In the genomic region with DNA sequence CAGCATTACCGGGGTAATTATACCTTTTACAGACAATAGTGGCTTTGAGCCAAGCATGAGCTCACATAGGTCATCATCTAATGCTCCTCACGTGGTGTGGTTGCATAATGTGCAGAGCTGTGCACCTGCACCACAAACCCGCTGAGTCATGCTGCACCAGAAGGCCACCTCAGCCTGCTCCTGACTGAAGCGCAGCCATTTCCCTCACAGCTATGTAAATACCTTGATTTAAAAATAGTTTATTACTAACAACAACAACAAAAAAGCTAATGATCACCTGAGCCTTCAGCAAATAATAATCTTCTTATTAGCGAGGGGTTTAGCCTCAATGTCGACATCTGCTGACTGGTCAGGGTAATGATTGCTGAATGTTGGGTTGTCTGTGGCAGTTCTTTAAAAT, we compare ENCODE assay signal across 18 cellular contexts.
DNase-seq lines count a peak whose midpoint lies in the region; ATAC-seq and TF ChIP-seq lines count a peak whose summit lies in the region.
"Had no signal": no experiment of that assay in that cellular context is flagged by ENCODE, and none has a peak within 500 bp of the region (broad histone marks: within the 10 kb centered on the region; RNA-seq: fewer than 3 reads in every experiment).

No MANE protein-coding gene starts in this region.

- DNase-seq in CD4-positive, CD25-positive, alpha-beta regulatory T cell: peak in 2 of 3 donors; percentile 3 to 7
- DNase-seq in GM23338 (ENCODE audit: low spot score): peak; percentile 29
- DNase-seq in RPMI7951 (ENCODE audit: low read depth): peak; percentile 22
- peak; percentile 73 to 81 for DNase-seq in foreskin keratinocyte
- DNase-seq in left cardiac atrium: no peak
- DNase-seq in C1 segment of cervical spinal cord (lab: John Stamatoyannopoulos, UW): no peak
- DNase-seq in GM03348 (ENCODE audit: low spot score): no peak
- DNase-seq: activated CD4-positive, alpha-beta memory T cell treated with anti-CD3 and anti-CD28 coated beads for 36 hours; activated naive CD4-positive, alpha-beta T cell treated with anti-CD3 and anti-CD28 coated beads for 36 hours; CD8-positive, alpha-beta memory T cell; cortex of kidney; mesenchymal stem cell; MM.1S; NCI-H526 treated with DMSO at 0.1 percent for 48 hours; stimulated activated CD4-positive, alpha-beta T cell treated with anti-CD3 and anti-CD28 coated beads, Interleukin-2, amount 100 ng/mL, for 24 hours; stimulated activated naive CD4-positive, alpha-beta T cell treated with Interleukin-2 at 50 U/mL for 16 hours had no signal

- H3K4me1 Mint-ChIP-seq in CD4-positive, CD25-positive, alpha-beta regulatory T cell: no peaks in the 10 kb centered on the region
- no peaks in the 10 kb centered on the region for H3K4me1 Mint-ChIP-seq in GM23338

- H2AFZ ChIP-seq in GM23338: no peak overlapping the region
- H2AFZ ChIP-seq: parathyroid adenoma had no signal

- H3K36me3 ChIP-seq in CD4-positive, CD25-positive, alpha-beta regulatory T cell (ENCODE audit: control insufficient read depth, insufficient read depth, low read length): peaks cover 3% of the 10 kb centered on the region
- peaks cover 6% of the 10 kb centered on the region; the same call in 1 of the 2 replicates for H3K36me3 ChIP-seq in GM23338 (ENCODE audit: insufficient read depth)

- H3K4me1 ChIP-seq in CD4-positive, CD25-positive, alpha-beta regulatory T cell (ENCODE audit: control insufficient read depth, insufficient read depth, low read length, poor library complexity, severe bottlenecking): no peaks in the 10 kb centered on the region
- H3K4me1 ChIP-seq in GM23338 (ENCODE audit: insufficient read depth) (no peaks in the 10 kb centered on the region), foreskin keratinocyte (no peaks in the 10 kb centered on the region)
- H3K4me1 ChIP-seq: parathyroid adenoma had no signal

- no peaks in the 10 kb centered on the region for H3K27me3 ChIP-seq in CD4-positive, CD25-positive, alpha-beta regulatory T cell (ENCODE audit: control insufficient read depth, insufficient read depth, low read length)
- no peaks in the 10 kb centered on the region for H3K27me3 ChIP-seq in GM23338 (ENCODE audit: insufficient read depth)
- H3K27me3 ChIP-seq in foreskin keratinocyte: no peaks in the 10 kb centered on the region

- no peak overlapping the region for H3K4me3 Mint-ChIP-seq in CD4-positive, CD25-positive, alpha-beta regulatory T cell
- no peak overlapping the region for H3K4me3 Mint-ChIP-seq in GM23338
- H3K4me3 Mint-ChIP-seq: activated CD4-positive, alpha-beta memory T cell treated with anti-CD3 and anti-CD28 coated beads for 36 hours; activated naive CD4-positive, alpha-beta T cell treated with anti-CD3 and anti-CD28 coated beads for 36 hours; CD8-positive, alpha-beta memory T cell had no signal

- intact Hi-C loops in left cardiac atrium (cut with DNase I): no loop called here

- H3F3A ChIP-seq in GM23338 (replicated peaks; ENCODE audit: low read depth): no peaks in the 10 kb centered on the region

- no peaks in the 10 kb centered on the region for H3K79me2 ChIP-seq in GM23338 (replicated peaks; ENCODE audit: insufficient read depth)
- H3K79me2 ChIP-seq: parathyroid adenoma had no signal

- H3K27ac ChIP-seq in CD4-positive, CD25-positive, alpha-beta regulatory T cell (ENCODE audit: insufficient read depth, low read length, poor library complexity, severe bottlenecking): no peak overlapping the region
- H3K27ac ChIP-seq in GM23338 (ENCODE audit: low read depth) (no peak overlapping the region), foreskin keratinocyte (no peak overlapping the region)
- H3K27ac ChIP-seq: parathyroid adenoma had no signal

- H4K20me1 ChIP-seq in GM23338 (replicated peaks; ENCODE audit: insufficient read depth): no peaks in the 10 kb centered on the region

- peak in 1 of 2 experiments; percentile 50; a peak in 2 of 4 replicates for TF ChIP-seq CTCF in GM23338 (conservative IDR thresholded peaks at IDR 0.05; ENCODE audit: low read depth in 2 of 2)
- TF ChIP-seq CTCF in foreskin keratinocyte (conservative IDR thresholded peaks at IDR 0.05): peak; percentile 25

- no peaks in the 10 kb centered on the region for H3K27me3 Mint-ChIP-seq in CD4-positive, CD25-positive, alpha-beta regulatory T cell
- H3K27me3 Mint-ChIP-seq in GM23338 (ENCODE audit: insufficient read depth, low read depth, poor library complexity): peaks cover 3% of the 10 kb centered on the region
- H3K27me3 Mint-ChIP-seq: activated CD4-positive, alpha-beta memory T cell treated with anti-CD3 and anti-CD28 coated beads for 36 hours; CD8-positive, alpha-beta memory T cell had no signal

- H3K9me3 Mint-ChIP-seq in CD4-positive, CD25-positive, alpha-beta regulatory T cell: peaks cover 0 to 22% (median 10%) of the 10 kb centered on the region in 7 donors
- H3K9me3 Mint-ChIP-seq in GM23338: peaks cover 34% of the 10 kb centered on the region

- H3K4me3 ChIP-seq in CD4-positive, CD25-positive, alpha-beta regulatory T cell (ENCODE audit: low read depth, low read length): no peak overlapping the region
- H3K4me3 ChIP-seq in GM23338: no peak overlapping the region

- no peak for ATAC-seq in CD4-positive, CD25-positive, alpha-beta regulatory T cell (ENCODE audit: low read depth in 2 of 2)
- ATAC-seq in GM23338: no peak
- peak; percentile 87 for ATAC-seq in foreskin keratinocyte
- no peak for ATAC-seq in HG03135 (IDR thresholded peaks at IDR 0.05; ENCODE audit: unreplicated experiment)
- ATAC-seq in left cardiac atrium: no peak

- H3K4me2 ChIP-seq in GM23338: no peak overlapping the region

- H3K36me3 Mint-ChIP-seq in CD4-positive, CD25-positive, alpha-beta regulatory T cell: peaks cover 39% of the 10 kb centered on the region
- peaks cover 47% of the 10 kb centered on the region for H3K36me3 Mint-ChIP-seq in GM23338 (ENCODE audit: low read depth)

- peaks cover 8 to 17% of the 10 kb centered on the region in 2 experiments for H3K9me3 ChIP-seq in CD4-positive, CD25-positive, alpha-beta regulatory T cell (ENCODE audit: control insufficient read depth in 2 of 2, low read length in 2 of 2)

- peaks cover 15% of the 10 kb centered on the region; the same call in 1 of the 2 replicates for H3K9me2 ChIP-seq in GM23338 (ENCODE audit: insufficient read depth)

- peak overlapping the region in 1 of 3 donors; percentile 6 for H3K27ac Mint-ChIP-seq in CD4-positive, CD25-positive, alpha-beta regulatory T cell
- no peak overlapping the region for H3K27ac Mint-ChIP-seq in GM23338
- H3K27ac Mint-ChIP-seq: activated CD4-positive, alpha-beta memory T cell treated with anti-CD3 and anti-CD28 coated beads for 36 hours; activated naive CD4-positive, alpha-beta T cell treated with anti-CD3 and anti-CD28 coated beads for 36 hours; CD8-positive, alpha-beta memory T cell had no signal

TF ChIP-seq in GM23338, 12 proteins besides CTCF, POLR2A, EP300 and RAD21 (continues in another document):
- TF ChIP-seq NANOG (IDR thresholded peaks at IDR 0.05; ENCODE audit: borderline replicate concordance): no peak
- TF ChIP-seq EZH2 (IDR thresholded peaks at IDR 0.05; ENCODE audit: low read depth, unreplicated experiment): no peak
- TF ChIP-seq, protein P1, sequence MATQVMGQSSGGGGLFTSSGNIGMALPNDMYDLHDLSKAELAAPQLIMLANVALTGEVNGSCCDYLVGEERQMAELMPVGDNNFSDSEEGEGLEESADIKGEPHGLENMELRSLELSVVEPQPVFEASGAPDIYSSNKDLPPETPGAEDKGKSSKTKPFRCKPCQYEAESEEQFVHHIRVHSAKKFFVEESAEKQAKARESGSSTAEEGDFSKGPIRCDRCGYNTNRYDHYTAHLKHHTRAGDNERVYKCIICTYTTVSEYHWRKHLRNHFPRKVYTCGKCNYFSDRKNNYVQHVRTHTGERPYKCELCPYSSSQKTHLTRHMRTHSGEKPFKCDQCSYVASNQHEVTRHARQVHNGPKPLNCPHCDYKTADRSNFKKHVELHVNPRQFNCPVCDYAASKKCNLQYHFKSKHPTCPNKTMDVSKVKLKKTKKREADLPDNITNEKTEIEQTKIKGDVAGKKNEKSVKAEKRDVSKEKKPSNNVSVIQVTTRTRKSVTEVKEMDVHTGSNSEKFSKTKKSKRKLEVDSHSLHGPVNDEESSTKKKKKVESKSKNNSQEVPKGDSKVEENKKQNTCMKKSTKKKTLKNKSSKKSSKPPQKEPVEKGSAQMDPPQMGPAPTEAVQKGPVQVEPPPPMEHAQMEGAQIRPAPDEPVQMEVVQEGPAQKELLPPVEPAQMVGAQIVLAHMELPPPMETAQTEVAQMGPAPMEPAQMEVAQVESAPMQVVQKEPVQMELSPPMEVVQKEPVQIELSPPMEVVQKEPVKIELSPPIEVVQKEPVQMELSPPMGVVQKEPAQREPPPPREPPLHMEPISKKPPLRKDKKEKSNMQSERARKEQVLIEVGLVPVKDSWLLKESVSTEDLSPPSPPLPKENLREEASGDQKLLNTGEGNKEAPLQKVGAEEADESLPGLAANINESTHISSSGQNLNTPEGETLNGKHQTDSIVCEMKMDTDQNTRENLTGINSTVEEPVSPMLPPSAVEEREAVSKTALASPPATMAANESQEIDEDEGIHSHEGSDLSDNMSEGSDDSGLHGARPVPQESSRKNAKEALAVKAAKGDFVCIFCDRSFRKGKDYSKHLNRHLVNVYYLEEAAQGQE (IDR thresholded peaks at IDR 0.05; ENCODE audit: unreplicated experiment): no peak
- TF ChIP-seq, protein P2, sequence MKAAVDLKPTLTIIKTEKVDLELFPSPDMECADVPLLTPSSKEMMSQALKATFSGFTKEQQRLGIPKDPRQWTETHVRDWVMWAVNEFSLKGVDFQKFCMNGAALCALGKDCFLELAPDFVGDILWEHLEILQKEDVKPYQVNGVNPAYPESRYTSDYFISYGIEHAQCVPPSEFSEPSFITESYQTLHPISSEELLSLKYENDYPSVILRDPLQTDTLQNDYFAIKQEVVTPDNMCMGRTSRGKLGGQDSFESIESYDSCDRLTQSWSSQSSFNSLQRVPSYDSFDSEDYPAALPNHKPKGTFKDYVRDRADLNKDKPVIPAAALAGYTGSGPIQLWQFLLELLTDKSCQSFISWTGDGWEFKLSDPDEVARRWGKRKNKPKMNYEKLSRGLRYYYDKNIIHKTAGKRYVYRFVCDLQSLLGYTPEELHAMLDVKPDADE (IDR thresholded peaks at IDR 0.05): no peak
- TF ChIP-seq JUNB (IDR thresholded peaks at IDR 0.05; ENCODE audit: unreplicated experiment): no peak
- no peak for TF ChIP-seq ZNF114 (CRISPR knock-in tag; IDR thresholded peaks at IDR 0.05)
- no peak for TF ChIP-seq EZH2phosphoT487 (IDR thresholded peaks at IDR 0.05; ENCODE audit: unreplicated experiment)

Comparison
In these comparisons a context has a peak if more than half of its experiments do, and no peak if none do; other contexts are left out.
1. DNase-seq: peak in CD4-positive, CD25-positive, alpha-beta regulatory T cell (2 of 3), GM23338 (single experiment), RPMI7951 (single experiment) and foreskin keratinocyte (2 of 2); none in left cardiac atrium (single experiment), C1 segment of cervical spinal cord (0 of 14) and GM03348 (single experiment).